Comparison of ENCODE assay signal across 8 cellular contexts in genomic region chr5:163408311-163408923, GRCh38. TPM values are rescaled to one million over a fixed set of nuclear protein-coding genes. Genes with fewer than 3 reads are reported as not detected.
A peak's percentile ranks its signal among the peaks of the same experiment; 100 is the strongest.
DNase-seq lines count a peak whose midpoint lies in the region; FAIRE-seq and TF ChIP-seq lines count a peak whose summit lies in the region.

No MANE protein-coding gene starts in this region.

- no peaks in the 10 kb centered on the region for H3K4me1 ChIP-seq in keratinocyte (ENCODE audit: control insufficient read depth, extremely low read depth, insufficient read depth, low read length)

- H3K9me3 ChIP-seq in keratinocyte (ENCODE audit: control insufficient read depth, low read depth, low read length), result no peaks in the 10 kb centered on the region

- H3K4me3 Mint-ChIP-seq in HFFc6, result peak overlapping the region; percentile 63
- no peak overlapping the region for H3K4me3 Mint-ChIP-seq in MCF 10A (ENCODE audit: unreplicated experiment)

- H3K9ac ChIP-seq in keratinocyte (ENCODE audit: control insufficient read depth, extremely low read depth, insufficient read depth, low read length), result no peak overlapping the region

- CTCF ChIA-PET in MCF 10A (lab: Yijun Ruan, JAX), result interaction anchor here (0.6 to 2.9 kb wide), 64 partner anchors 9 to 1870 kb away, joined by 3 to 48 read pairs (median 4); partner anchors contain the start of gene GABRA1

- H3K36me3 ChIP-seq in keratinocyte (ENCODE audit: control insufficient read depth in 2 of 2, extremely low read depth in 1 of 2, insufficient read depth in 2 of 2, low read length in 2 of 2), result no peaks in the 10 kb centered on the region

- no peak overlapping the region for H3K27ac ChIP-seq in keratinocyte (ENCODE audit: control insufficient read depth, insufficient read depth, low read length)

- no peak overlapping the region for H2AFZ ChIP-seq in keratinocyte (ENCODE audit: control insufficient read depth, low read length)

- no peaks in the 10 kb centered on the region for H3K36me3 Mint-ChIP-seq in HFFc6 (ENCODE audit: low read depth)
- H3K36me3 Mint-ChIP-seq in MCF 10A (ENCODE audit: insufficient read depth, unreplicated experiment), result no peaks in the 10 kb centered on the region

- no peaks in the 10 kb centered on the region for H3K9me3 Mint-ChIP-seq in HFFc6
- H3K9me3 Mint-ChIP-seq in MCF 10A (ENCODE audit: unreplicated experiment), result no peaks in the 10 kb centered on the region

- no TSS peak for BruUV-seq in MCF 10A (replicated peaks; lab: Mats Ljungman, UMichigan)

- no peak overlapping the region for H3K4me3 ChIP-seq in keratinocyte (ENCODE audit: control insufficient read depth in 2 of 3, extremely low read depth in 1 of 3, insufficient read depth in 2 of 3, low read depth in 1 of 3, low read length in 3 of 3)

- no peaks in the 10 kb centered on the region for H3K79me2 ChIP-seq in keratinocyte (ENCODE audit: control insufficient read depth, insufficient read depth, low read length)

- POLR2A ChIA-PET in MCF 10A (lab: Yijun Ruan, JAX), result interaction anchor here (0.8 to 1.3 kb wide), 4 partner anchors 8 to 1556 kb away, joined by 3 to 5 read pairs (median 4); no protein-coding TSS in a partner anchor

- no peak overlapping the region for H3K4me2 ChIP-seq in keratinocyte (ENCODE audit: control insufficient read depth, extremely low read depth, insufficient read depth, low read depth, low read length)

- DNase-seq in DMS153 treated with DMSO at 0.1 percent for 48 hours (lab: John Stamatoyannopoulos, UW; ENCODE audit: unreplicated experiment), result peak; percentile 0
- DNase-seq in DMS153 (lab: John Stamatoyannopoulos, UW), result no peak
- peak; percentile 40 for DNase-seq in HFFc6
- DNase-seq in NCI-H1092 (lab: John Stamatoyannopoulos, UW), result peak; percentile 10
- DNase-seq in UCSD-AML1 (lab: John Stamatoyannopoulos, UW; ENCODE audit: unreplicated experiment), result peak; percentile 44
- DNase-seq in MCF 10A (ENCODE audit: unreplicated experiment), result peak; percentile 81
- DNase-seq in keratinocyte (ENCODE audit: low read depth, low spot score), result no peak
- DNase-seq in stimulated activated CD4-positive, alpha-beta T cell treated with anti-CD3 and anti-CD28 coated beads, Interleukin-1b, Interleukin-23, amount 100 ng/mL, for 24 hours (ENCODE audit: low read depth in 4 of 4, low spot score in 1 of 4), result peak; percentile 4 to 45 (median 34)

- no peaks in the 10 kb centered on the region for H3K27me3 ChIP-seq in keratinocyte (ENCODE audit: control insufficient read depth, extremely low read depth, insufficient read depth, low read length)

- no peaks in the 10 kb centered on the region for H4K20me1 ChIP-seq in keratinocyte (ENCODE audit: control insufficient read depth, extremely low read depth, insufficient read depth, low read length)

- peak; percentile 96 for TF ChIP-seq CTCF in HFFc6 (IDR thresholded peaks at IDR 0.05)
- TF ChIP-seq CTCF in MCF 10A (IDR thresholded peaks at IDR 0.05; ENCODE audit: unreplicated experiment), result peak; percentile 93
- TF ChIP-seq CTCF in keratinocyte (optimal IDR thresholded peaks at IDR 0.05 in 1 of 3, IDR thresholded peaks at IDR 0.05 in 1 of 3, conservative IDR thresholded peaks at IDR 0.05 in 1 of 3; ENCODE audit: extremely low read depth in 1 of 3, insufficient read depth in 2 of 3, low read length in 3 of 3), result peak; percentile 73 to 85 (median 78)

- no peak for FAIRE-seq in keratinocyte (lab: Jason Lieb, UNC)

- H3K27me3 Mint-ChIP-seq in HFFc6 (ENCODE audit: insufficient read depth), result peaks cover 13% of the 10 kb centered on the region
- H3K27me3 Mint-ChIP-seq in MCF 10A (ENCODE audit: insufficient read depth, unreplicated experiment), result peaks cover 17% of the 10 kb centered on the region

- H3K4me1 Mint-ChIP-seq in HFFc6 (ENCODE audit: low read depth), result peaks cover 13% of the 10 kb centered on the region
- H3K4me1 Mint-ChIP-seq in MCF 10A (ENCODE audit: insufficient read depth, unreplicated experiment), result peaks cover 5% of the 10 kb centered on the region

- H3K27ac Mint-ChIP-seq in HFFc6 (no peak overlapping the region), MCF 10A (ENCODE audit: low read depth, unreplicated experiment) (no peak overlapping the region)

- dilution Hi-C loops in keratinocyte (cut with MboI; ENCODE audit: extremely low pct_ligation_motif_present, low sequenced_read_pairs), result no loop called here

- intact Hi-C loops in MCF 10A (cut with micrococcal nuclease), result loop anchor here (1.0 to 10.0 kb wide), 7 partner anchors 61 to 1864 kb away; partner anchors contain the start of gene GABRB2

- no peaks in the 10 kb centered on the region for H3K9me1 ChIP-seq in keratinocyte (ENCODE audit: control insufficient read depth, extremely low read depth, insufficient read depth, low read length)

RNA-seq across cellular contexts. Expression of gene CCNG1, which starts 29.0 kb away (rescaled TPM):
- 100 to 1,000 TPM; 139 to 217 (median 180) TPM for total RNA-seq in HFFc6 (2021; fragmentation: NEBNext Ultra II Directional; extraction: Animal tissue kit (Norgen Biotek cat#: 25700))
- 169 and 196 TPM in 2 replicates for total RNA-seq in MCF 10A (2022)
- polyA plus RNA-seq in keratinocyte, result 50.9 to 96.7 TPM (median 51.9 TPM) in 3 replicates
- polyA plus RNA-seq in keratinocyte (2011; ENCODE audit: low read depth), result 114 TPM
- 56.9 and 118 TPM in 2 replicates for polyA plus RNA-seq in keratinocyte (2011; cell fraction: cytosol; rRNA removed)
- polyA plus RNA-seq in keratinocyte (2011; cell fraction: nucleus; rRNA removed), result 60.4 and 78.9 TPM in 2 replicates
- polyA plus RNA-seq in keratinocyte (2012; ENCODE audit: low replicate concordance), result 58.6 and 87.3 TPM in 2 replicates
- 32.1 to 108 TPM (median 41.7 TPM) in 3 replicates for polyA minus RNA-seq in keratinocyte
- 57.0 TPM for polyA minus RNA-seq in keratinocyte (2011; cell fraction: cytosol; rRNA and poly(A)+ RNA removed)
- 15.4 and 35.4 TPM in 2 replicates for polyA minus RNA-seq in keratinocyte (2011; cell fraction: nucleus; rRNA and poly(A)+ RNA removed)

RNA-seq across cellular contexts. Expression of gene NUDCD2, which starts 51.5 kb away (rescaled TPM):
- total RNA-seq in HFFc6 (2021; fragmentation: NEBNext Ultra II Directional; extraction: Animal tissue kit (Norgen Biotek cat#: 25700)), result 10 to 100 TPM; 15.9 to 22.4 (median 18.4) TPM
- total RNA-seq in MCF 10A (2022), result 57.8 and 68.0 TPM in 2 replicates
- polyA plus RNA-seq in keratinocyte, result 5.5 to 15.9 TPM (median 9.4 TPM) in 3 replicates
- 32.6 TPM for polyA plus RNA-seq in keratinocyte (2011; ENCODE audit: low read depth)
- 4.8 and 6.1 TPM in 2 replicates for polyA plus RNA-seq in keratinocyte (2011; cell fraction: cytosol; rRNA removed)
- polyA plus RNA-seq in keratinocyte (2011; cell fraction: nucleus; rRNA removed), result 7.2 and 9.1 TPM in 2 replicates
- polyA plus RNA-seq in keratinocyte (2012; ENCODE audit: low replicate concordance), result 13.4 and 16.4 TPM in 2 replicates
- 0.59 to 2.0 TPM (median 0.89 TPM) in 3 replicates for polyA minus RNA-seq in keratinocyte
- polyA minus RNA-seq in keratinocyte (2011; cell fraction: cytosol; rRNA and poly(A)+ RNA removed), result 4.0 TPM
- polyA minus RNA-seq in keratinocyte (2011; cell fraction: nucleus; rRNA and poly(A)+ RNA removed), result 0.63 and 2.3 TPM in 2 replicates

RNA-seq across cellular contexts. Expression of gene HMMR, which starts 52.0 kb away (rescaled TPM):
- 10 to 100 TPM; 16.2 to 37.0 (median 32.5) TPM for total RNA-seq in HFFc6 (2021; fragmentation: NEBNext Ultra II Directional; extraction: Animal tissue kit (Norgen Biotek cat#: 25700))
- 29.3 and 43.5 TPM in 2 replicates for total RNA-seq in MCF 10A (2022)
- polyA plus RNA-seq in keratinocyte, result 1.5 to 16.2 TPM (median 7.7 TPM) in 3 replicates
- 1.3 TPM for polyA plus RNA-seq in keratinocyte (2011; ENCODE audit: low read depth)
- polyA plus RNA-seq in keratinocyte (2011; cell fraction: cytosol; rRNA removed), result 2.4 and 3.7 TPM in 2 replicates
- 1.1 and 2.8 TPM in 2 replicates for polyA plus RNA-seq in keratinocyte (2011; cell fraction: nucleus; rRNA removed)
- polyA plus RNA-seq in keratinocyte (2012; ENCODE audit: low replicate concordance), result 0.27 and 10.7 TPM in 2 replicates
- 0.59 to 5.1 TPM in 2 of 3 replicates, not detected in the other for polyA minus RNA-seq in keratinocyte
- polyA minus RNA-seq in keratinocyte (2011; cell fraction: cytosol; rRNA and poly(A)+ RNA removed), result not detected
- polyA minus RNA-seq in keratinocyte (2011; cell fraction: nucleus; rRNA and poly(A)+ RNA removed), result 1.6 and 1.7 TPM in 2 replicates

Comparison
In these comparisons a context has a peak if more than half of its experiments do, and no peak if none do; other contexts are left out.
1. DNase-seq: peak in DMS153 treated with DMSO at 0.1 percent for 48 hours (single experiment), HFFc6 (single experiment), NCI-H1092 (single experiment), UCSD-AML1 (single experiment), MCF 10A (single experiment) and stimulated activated CD4-positive, alpha-beta T cell treated with anti-CD3 and anti-CD28 coated beads, Interleukin-1b, Interleukin-23, amount 100 ng/mL, for 24 hours (4 of 4); none in DMS153 (single experiment) and keratinocyte (single experiment).
2. Peak in every context shown above with its lines, with median percentiles within 50 percentile points of each other: CTCF ChIP-seq.